In the genomic region with DNA sequence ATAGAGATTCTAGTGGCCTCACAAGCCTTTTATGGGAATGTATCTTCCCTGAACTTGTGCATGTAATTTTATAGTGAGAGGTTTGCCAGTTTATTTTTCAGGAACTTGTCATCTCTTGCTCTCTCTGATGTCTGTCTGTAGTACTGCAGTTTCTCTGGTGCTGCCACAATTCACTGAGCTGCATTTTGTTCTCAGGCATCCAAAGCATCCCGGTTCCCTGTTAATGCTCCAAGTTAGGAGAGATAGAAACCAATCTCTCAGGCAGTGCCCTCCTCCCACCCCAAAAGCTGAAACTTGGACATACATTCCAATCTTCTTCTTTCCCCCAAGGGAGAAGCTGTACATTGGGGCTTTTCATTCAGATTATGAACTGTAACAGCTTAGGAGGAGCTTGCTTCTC, we compare ENCODE assay signal across 31 cellular contexts. TPM values are rescaled to one million over a fixed set of nuclear protein-coding genes. Genes with fewer than 3 reads are reported as not detected.
"Had no signal": no experiment of that assay in that cellular context is flagged by ENCODE, and none has a peak within 500 bp of the region (broad histone marks: within the 10 kb centered on the region; RNA-seq: fewer than 3 reads in every experiment).

No MANE protein-coding gene starts in this region.

- H3K4me2 ChIP-seq: smooth muscle cell had no signal

- H3K36me3 Mint-ChIP-seq: naive thymus-derived CD4-positive, alpha-beta T cell had no signal

- H3K4me1 ChIP-seq: heart right ventricle, parathyroid adenoma, psoas muscle, right atrium auricular region, vagina had no signal

- H3K4me1 Mint-ChIP-seq: endodermal cell; naive thymus-derived CD4-positive, alpha-beta T cell; stimulated activated memory B cell treated with anti-CD40 and anti-IgM and Interleukin-4, amounts not matched to agents 10 μg/mL and 1 μg/mL and 100 μg/mL, for 72 hours; stimulated activated naive CD8-positive, alpha-beta T cell treated with anti-CD3 and anti-CD28 coated beads, Interleukin-15, amount 100 ng/mL, for 72 hours had no signal

- H3K27ac ChIP-seq: esophagus muscularis mucosa, foreskin keratinocyte, heart right ventricle, parathyroid adenoma, psoas muscle, right atrium auricular region, vagina had no signal

- H2AFZ ChIP-seq: parathyroid adenoma had no signal

- H3K4me3 Mint-ChIP-seq: endodermal cell; naive thymus-derived CD4-positive, alpha-beta T cell; stimulated activated memory B cell treated with anti-CD40 and anti-IgM and Interleukin-4, amounts not matched to agents 10 μg/mL and 1 μg/mL and 100 μg/mL, for 72 hours; stimulated activated naive CD8-positive, alpha-beta T cell treated with anti-CD3 and anti-CD28 coated beads, Interleukin-15, amount 100 ng/mL, for 72 hours; type B pancreatic cell had no signal

- H3K27me3 Mint-ChIP-seq: naive thymus-derived CD4-positive, alpha-beta T cell; stimulated activated memory B cell treated with anti-CD40 and anti-IgM and Interleukin-4, amounts not matched to agents 10 μg/mL and 1 μg/mL and 100 μg/mL, for 72 hours; stimulated activated naive CD8-positive, alpha-beta T cell treated with anti-CD3 and anti-CD28 coated beads, Interleukin-15, amount 100 ng/mL, for 72 hours; type B pancreatic cell had no signal

- ATAC-seq: activated CD4-positive, CD25-positive, alpha-beta regulatory T cell treated with anti-CD3 and anti-CD28 coated beads, Interleukin-2, amount 50 U/mL, for 24 hours; foreskin keratinocyte; left ventricle myocardium superior; naive thymus-derived CD4-positive, alpha-beta T cell; psoas muscle; stimulated activated memory B cell treated with anti-CD40 and anti-IgM and Interleukin-4, amounts not matched to agents 10 μg/mL and 1 μg/mL and 100 μg/mL, for 72 hours; stimulated activated naive CD8-positive, alpha-beta T cell treated with anti-CD3 and anti-CD28 coated beads, Interleukin-15, amount 100 ng/mL, for 72 hours had no signal

- H3K4me3 ChIP-seq: esophagus muscularis mucosa, heart right ventricle, psoas muscle, right atrium auricular region, smooth muscle cell, vagina had no signal

- DNase-seq: activated CD4-positive, alpha-beta T cell treated with anti-CD3 and anti-CD28 coated beads for 48 hours; activated CD4-positive, alpha-beta T cell treated with anti-CD3 and anti-CD28 coated beads, Interleukin-2, amount 50 U/mL, for 48 hours; activated CD8-positive, alpha-beta memory T cell treated with anti-CD3 and anti-CD28 coated beads for 24 hours; activated gamma-delta T cell; activated naive CD4-positive, alpha-beta T cell treated with anti-CD3 and anti-CD28 coated beads, Interleukin-2, amount 50 U/mL, for 16 hours; amniotic stem cell; central memory CD4-positive, alpha-beta T cell; endodermal cell; foreskin keratinocyte; heart right ventricle; islet precursor cell; left ventricle myocardium superior; mammary epithelial cell; midbrain; naive thymus-derived CD4-positive, alpha-beta T cell; occipital lobe; psoas muscle; stimulated activated CD4-positive, alpha-beta T cell treated with anti-CD3 and anti-CD28 coated beads, Interleukin-1b, Interleukin-23, amount 100 ng/mL, for 48 hours; stimulated activated CD4-positive, alpha-beta T cell treated with anti-CD3 and anti-CD28 coated beads, Interleukin-4, amount 100 ng/mL, for 4 hours; stimulated activated CD8-positive, alpha-beta memory T cell treated with anti-CD3 and anti-CD28 coated beads, Interleukin-4, amount 100 ng/mL, for 48 hours; stimulated activated naive CD8-positive, alpha-beta T cell treated with anti-CD3 and anti-CD28 coated beads, Interleukin-15, amount 100 ng/mL, for 72 hours; substantia nigra had no signal

- H3K36me3 ChIP-seq: esophagus muscularis mucosa, heart right ventricle, right atrium auricular region, vagina had no signal

- H3K27me3 ChIP-seq: esophagus muscularis mucosa, foreskin keratinocyte, heart right ventricle, right atrium auricular region, vagina had no signal

- H3K79me2 ChIP-seq: parathyroid adenoma had no signal

- H3K27ac Mint-ChIP-seq: endodermal cell; naive thymus-derived CD4-positive, alpha-beta T cell; stimulated activated memory B cell treated with anti-CD40 and anti-IgM and Interleukin-4, amounts not matched to agents 10 μg/mL and 1 μg/mL and 100 μg/mL, for 72 hours; stimulated activated naive CD8-positive, alpha-beta T cell treated with anti-CD3 and anti-CD28 coated beads, Interleukin-15, amount 100 ng/mL, for 72 hours; type B pancreatic cell had no signal

RNA-seq across cellular contexts. Expression of gene GRB14, which starts 30.1 kb away (rescaled TPM):
- total RNA-seq: naive thymus-derived CD4-positive, alpha-beta T cell; T-helper 1 cell treated with Interleukin-12 subunit alpha and Interleukin-12 subunit beta and Interleukin-4 antibody, amounts not matched to agents 30 ng/mL and 1 ng/mL, for 36 hours had no signal
- polyA plus RNA-seq: naive thymus-derived CD4-positive, alpha-beta T cell; smooth muscle cell had no signal
